Comparison of ENCODE assay signal across 12 cellular contexts in genomic region chr13:98133949-98134348, GRCh38. TPM values are rescaled to one million over a fixed set of nuclear protein-coding genes. Genes with fewer than 3 reads are reported as not detected.
A peak's percentile ranks its signal among the peaks of the same experiment; 100 is the strongest.
DNase-seq lines count a peak whose midpoint lies in the region; ATAC-seq and TF ChIP-seq lines count a peak whose summit lies in the region.
"Had no signal": no experiment of that assay in that cellular context is flagged by ENCODE, and none has a peak within 500 bp of the region (broad histone marks: within the 10 kb centered on the region; RNA-seq: fewer than 3 reads in every experiment).

No MANE protein-coding gene starts in this region.

- H3K27ac ChIP-seq in Karpas-422 (ENCODE audit: low read length) = no peak overlapping the region
- H3K27ac ChIP-seq in upper lobe of right lung = no peak overlapping the region
- H3K27ac ChIP-seq in right atrium auricular region = no peak overlapping the region
- no peak overlapping the region for H3K27ac ChIP-seq in heart left ventricle

- no peak for TF ChIP-seq CTCF in upper lobe of right lung (IDR thresholded peaks at IDR 0.05)
- TF ChIP-seq CTCF in right atrium auricular region (IDR thresholded peaks at IDR 0.05) = no peak
- TF ChIP-seq CTCF in heart left ventricle (IDR thresholded peaks at IDR 0.05) = no peak

- H3K4me3 ChIP-seq in Karpas-422 (ENCODE audit: low read length) (no peak overlapping the region), upper lobe of right lung (no peak overlapping the region), right atrium auricular region (no peak overlapping the region), heart left ventricle (no peak overlapping the region)

- H3K36me3 ChIP-seq in Karpas-422 (ENCODE audit: insufficient read depth, low read length) (no peaks in the 10 kb centered on the region), upper lobe of right lung (no peaks in the 10 kb centered on the region), right atrium auricular region (no peaks in the 10 kb centered on the region), heart left ventricle (no peaks in the 10 kb centered on the region)

- no peaks in the 10 kb centered on the region for H3K9me2 ChIP-seq in Karpas-422 (replicated peaks; ENCODE audit: insufficient read depth, low read length)

- ATAC-seq in HG02759 (IDR thresholded peaks at IDR 0.05; ENCODE audit: unreplicated experiment) (peak; percentile 98), upper lobe of right lung (peak; percentile 26), heart left ventricle (no peak)

- H3K9me3 ChIP-seq in Karpas-422 (ENCODE audit: low read length) (no peaks in the 10 kb centered on the region), upper lobe of right lung (no peaks in the 10 kb centered on the region), right atrium auricular region (no peaks in the 10 kb centered on the region), heart left ventricle (no peaks in the 10 kb centered on the region)

- H2AFZ ChIP-seq in Karpas-422 (ENCODE audit: low read length) = no peak overlapping the region

- intact Hi-C loops in upper lobe of right lung (cut with DNase I) (no loop called here), heart left ventricle (cut with DNase I) (no loop called here)

- H3K4me1 ChIP-seq in Karpas-422 (ENCODE audit: low read length) (peaks cover 7% of the 10 kb centered on the region), upper lobe of right lung (no peaks in the 10 kb centered on the region), right atrium auricular region (no peaks in the 10 kb centered on the region), heart left ventricle (no peaks in the 10 kb centered on the region)

- H3K79me2 ChIP-seq in Karpas-422 (ENCODE audit: low read length) = no peaks in the 10 kb centered on the region

- no peaks in the 10 kb centered on the region for H4K20me1 ChIP-seq in Karpas-422 (ENCODE audit: insufficient read depth, low read depth, low read length)

- WGBS in heart left ventricle, 4 donors = 61 to 79% (median 70%) methylated on average over 3 of the region's 3 CpGs

- H3K27me3 ChIP-seq in Karpas-422 (ENCODE audit: low read length) = no peaks in the 10 kb centered on the region
- H3K27me3 ChIP-seq in upper lobe of right lung = no peaks in the 10 kb centered on the region
- no peaks in the 10 kb centered on the region for H3K27me3 ChIP-seq in right atrium auricular region
- no peaks in the 10 kb centered on the region for H3K27me3 ChIP-seq in heart left ventricle

- no peak overlapping the region for H3K4me2 ChIP-seq in Karpas-422 (ENCODE audit: low read depth, low read length, poor library complexity, severe bottlenecking)

- TF ChIP-seq POLR2A in heart left ventricle (IDR thresholded peaks at IDR 0.05) = no peak

- peak; percentile 12 for DNase-seq in SKM-1 treated with dmso at 0.1 percent for 144 hours (lab: John Stamatoyannopoulos, UW; ENCODE audit: unreplicated experiment)
- no peak for DNase-seq in SKM-1 (lab: John Stamatoyannopoulos, UW; ENCODE audit: unreplicated experiment)
- DNase-seq in Karpas-422 = peak; percentile 49
- DNase-seq in upper lobe of right lung = no peak
- DNase-seq in ureter (ENCODE audit: low spot score) = no peak
- DNase-seq in right atrium auricular region (ENCODE audit: low spot score) = no peak
- no peak for DNase-seq in heart left ventricle
- DNase-seq: activated CD4-positive, alpha-beta T cell treated with anti-CD3 and anti-CD28 coated beads for 1 hour; effector memory CD4-positive, alpha-beta T cell had no signal

- no peak overlapping the region for H3K9ac ChIP-seq in Karpas-422 (ENCODE audit: low read length)

RNA-seq across cellular contexts. Expression of gene FARP1, which starts 8.9 kb away (rescaled TPM):
- not detected in 2 replicates for total RNA-seq in Karpas-422 (2014; rRNA removed; shearing (Covaris generic); ENCODE audit: low replicate concordance)
- total RNA-seq in upper lobe of right lung (95.9 TPM), ureter (186 TPM), right atrium auricular region (10 to 100 TPM; 15.5 to 25.7 TPM), heart left ventricle (10 to 100 TPM in 8 of 9 donors, 1 to 10 TPM in 1; 9.4 to 51.8 (median 28.0) TPM)
- polyA plus RNA-seq in heart left ventricle = 10 to 100 TPM in 1 of 2 donors, 1 to 10 TPM in 1; 7.7 to 18.4 TPM

RNA-seq across cellular contexts. Expression of gene RNF113B, which starts 43.1 kb away (rescaled TPM):
- total RNA-seq in Karpas-422 (2014; rRNA removed; shearing (Covaris generic); ENCODE audit: low replicate concordance) = not detected in 2 replicates
- total RNA-seq in upper lobe of right lung (not detected), ureter (not detected), right atrium auricular region (not detected), heart left ventricle (not detected)
- polyA plus RNA-seq in heart left ventricle = not detected
- total RNA-seq: A673, osteocyte had no signal

Comparison
In these comparisons a context has a peak if more than half of its experiments do, and no peak if none do; other contexts are left out.
1. DNase-seq: peak in SKM-1 treated with dmso at 0.1 percent for 144 hours (single experiment) and Karpas-422 (single experiment); none in SKM-1 (single experiment), upper lobe of right lung (single experiment), ureter (single experiment), right atrium auricular region (single experiment) and heart left ventricle (0 of 5).
2. ATAC-seq: peak in HG02759 (single experiment) and upper lobe of right lung (single experiment); none in heart left ventricle (0 of 4).
3. RNA of gene FARP1, which starts 8.9 kb away (total RNA-seq): 186 TPM in ureter (single experiment), 95.9 TPM in upper lobe of right lung (single experiment), 9.4 to 51.8 TPM in heart left ventricle and 15.5 to 25.7 TPM in right atrium auricular region; not detected in Karpas-422; every median in the first group is over 10 times any median in the second.